1 cellular context compared by ENCODE assay signal in the genomic region with DNA sequence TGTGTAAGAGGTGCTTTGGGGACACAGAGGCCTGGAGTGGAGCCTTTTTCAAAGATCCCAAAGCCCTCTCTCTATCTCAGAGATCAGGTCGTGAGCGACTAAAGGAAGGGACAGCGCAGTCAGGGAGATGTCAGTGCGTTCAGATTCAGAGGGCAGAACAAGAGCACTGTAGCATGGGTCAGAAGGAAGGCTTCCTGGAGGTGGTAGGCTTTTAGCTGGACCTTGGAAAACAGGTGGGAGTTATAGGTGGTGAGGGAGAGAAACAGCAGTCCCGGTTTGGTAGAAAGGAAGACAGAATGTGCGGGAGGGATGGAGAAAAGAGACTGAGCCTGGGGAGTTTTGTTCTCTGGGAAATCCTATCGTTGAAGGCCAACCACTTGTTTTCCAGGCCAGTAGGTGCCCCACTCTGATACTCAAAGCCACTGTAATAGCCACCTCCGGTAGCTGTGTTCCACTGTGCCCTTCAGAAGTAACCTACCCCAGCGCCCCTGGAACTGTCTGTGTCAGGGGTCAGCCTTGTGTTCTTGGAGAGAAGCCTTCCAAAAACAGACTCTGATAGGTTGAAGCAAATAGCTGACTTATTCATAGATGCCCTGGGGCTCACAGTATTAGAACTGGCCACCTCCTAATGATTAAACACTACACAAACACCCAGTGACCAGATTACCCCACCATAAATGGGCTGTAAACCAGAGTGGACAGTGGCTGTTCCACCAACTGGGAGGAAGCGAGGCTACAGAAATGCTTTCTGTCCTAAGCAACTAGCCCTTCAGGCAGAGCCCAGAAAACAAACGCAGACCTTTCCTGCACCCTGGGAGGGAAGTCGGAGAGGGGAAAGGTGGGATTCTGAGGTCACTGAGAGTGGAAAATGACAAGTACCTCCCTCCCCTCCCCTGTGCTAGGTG.
TF ChIP-seq lines count a peak whose summit lies in the region.

No MANE protein-coding gene starts in this region.

TF ChIP-seq in GM23338, 12 proteins besides CTCF, POLR2A, EP300 and RAD21 (continued from another document):
- TF ChIP-seq, protein P1, sequence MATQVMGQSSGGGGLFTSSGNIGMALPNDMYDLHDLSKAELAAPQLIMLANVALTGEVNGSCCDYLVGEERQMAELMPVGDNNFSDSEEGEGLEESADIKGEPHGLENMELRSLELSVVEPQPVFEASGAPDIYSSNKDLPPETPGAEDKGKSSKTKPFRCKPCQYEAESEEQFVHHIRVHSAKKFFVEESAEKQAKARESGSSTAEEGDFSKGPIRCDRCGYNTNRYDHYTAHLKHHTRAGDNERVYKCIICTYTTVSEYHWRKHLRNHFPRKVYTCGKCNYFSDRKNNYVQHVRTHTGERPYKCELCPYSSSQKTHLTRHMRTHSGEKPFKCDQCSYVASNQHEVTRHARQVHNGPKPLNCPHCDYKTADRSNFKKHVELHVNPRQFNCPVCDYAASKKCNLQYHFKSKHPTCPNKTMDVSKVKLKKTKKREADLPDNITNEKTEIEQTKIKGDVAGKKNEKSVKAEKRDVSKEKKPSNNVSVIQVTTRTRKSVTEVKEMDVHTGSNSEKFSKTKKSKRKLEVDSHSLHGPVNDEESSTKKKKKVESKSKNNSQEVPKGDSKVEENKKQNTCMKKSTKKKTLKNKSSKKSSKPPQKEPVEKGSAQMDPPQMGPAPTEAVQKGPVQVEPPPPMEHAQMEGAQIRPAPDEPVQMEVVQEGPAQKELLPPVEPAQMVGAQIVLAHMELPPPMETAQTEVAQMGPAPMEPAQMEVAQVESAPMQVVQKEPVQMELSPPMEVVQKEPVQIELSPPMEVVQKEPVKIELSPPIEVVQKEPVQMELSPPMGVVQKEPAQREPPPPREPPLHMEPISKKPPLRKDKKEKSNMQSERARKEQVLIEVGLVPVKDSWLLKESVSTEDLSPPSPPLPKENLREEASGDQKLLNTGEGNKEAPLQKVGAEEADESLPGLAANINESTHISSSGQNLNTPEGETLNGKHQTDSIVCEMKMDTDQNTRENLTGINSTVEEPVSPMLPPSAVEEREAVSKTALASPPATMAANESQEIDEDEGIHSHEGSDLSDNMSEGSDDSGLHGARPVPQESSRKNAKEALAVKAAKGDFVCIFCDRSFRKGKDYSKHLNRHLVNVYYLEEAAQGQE (IDR thresholded peaks at IDR 0.05; ENCODE audit: unreplicated experiment), result no peak
- TF ChIP-seq ZNF114 (CRISPR knock-in tag; IDR thresholded peaks at IDR 0.05) (no peak), NANOG (IDR thresholded peaks at IDR 0.05; ENCODE audit: borderline replicate concordance) (no peak)
- TF ChIP-seq, protein P2, sequence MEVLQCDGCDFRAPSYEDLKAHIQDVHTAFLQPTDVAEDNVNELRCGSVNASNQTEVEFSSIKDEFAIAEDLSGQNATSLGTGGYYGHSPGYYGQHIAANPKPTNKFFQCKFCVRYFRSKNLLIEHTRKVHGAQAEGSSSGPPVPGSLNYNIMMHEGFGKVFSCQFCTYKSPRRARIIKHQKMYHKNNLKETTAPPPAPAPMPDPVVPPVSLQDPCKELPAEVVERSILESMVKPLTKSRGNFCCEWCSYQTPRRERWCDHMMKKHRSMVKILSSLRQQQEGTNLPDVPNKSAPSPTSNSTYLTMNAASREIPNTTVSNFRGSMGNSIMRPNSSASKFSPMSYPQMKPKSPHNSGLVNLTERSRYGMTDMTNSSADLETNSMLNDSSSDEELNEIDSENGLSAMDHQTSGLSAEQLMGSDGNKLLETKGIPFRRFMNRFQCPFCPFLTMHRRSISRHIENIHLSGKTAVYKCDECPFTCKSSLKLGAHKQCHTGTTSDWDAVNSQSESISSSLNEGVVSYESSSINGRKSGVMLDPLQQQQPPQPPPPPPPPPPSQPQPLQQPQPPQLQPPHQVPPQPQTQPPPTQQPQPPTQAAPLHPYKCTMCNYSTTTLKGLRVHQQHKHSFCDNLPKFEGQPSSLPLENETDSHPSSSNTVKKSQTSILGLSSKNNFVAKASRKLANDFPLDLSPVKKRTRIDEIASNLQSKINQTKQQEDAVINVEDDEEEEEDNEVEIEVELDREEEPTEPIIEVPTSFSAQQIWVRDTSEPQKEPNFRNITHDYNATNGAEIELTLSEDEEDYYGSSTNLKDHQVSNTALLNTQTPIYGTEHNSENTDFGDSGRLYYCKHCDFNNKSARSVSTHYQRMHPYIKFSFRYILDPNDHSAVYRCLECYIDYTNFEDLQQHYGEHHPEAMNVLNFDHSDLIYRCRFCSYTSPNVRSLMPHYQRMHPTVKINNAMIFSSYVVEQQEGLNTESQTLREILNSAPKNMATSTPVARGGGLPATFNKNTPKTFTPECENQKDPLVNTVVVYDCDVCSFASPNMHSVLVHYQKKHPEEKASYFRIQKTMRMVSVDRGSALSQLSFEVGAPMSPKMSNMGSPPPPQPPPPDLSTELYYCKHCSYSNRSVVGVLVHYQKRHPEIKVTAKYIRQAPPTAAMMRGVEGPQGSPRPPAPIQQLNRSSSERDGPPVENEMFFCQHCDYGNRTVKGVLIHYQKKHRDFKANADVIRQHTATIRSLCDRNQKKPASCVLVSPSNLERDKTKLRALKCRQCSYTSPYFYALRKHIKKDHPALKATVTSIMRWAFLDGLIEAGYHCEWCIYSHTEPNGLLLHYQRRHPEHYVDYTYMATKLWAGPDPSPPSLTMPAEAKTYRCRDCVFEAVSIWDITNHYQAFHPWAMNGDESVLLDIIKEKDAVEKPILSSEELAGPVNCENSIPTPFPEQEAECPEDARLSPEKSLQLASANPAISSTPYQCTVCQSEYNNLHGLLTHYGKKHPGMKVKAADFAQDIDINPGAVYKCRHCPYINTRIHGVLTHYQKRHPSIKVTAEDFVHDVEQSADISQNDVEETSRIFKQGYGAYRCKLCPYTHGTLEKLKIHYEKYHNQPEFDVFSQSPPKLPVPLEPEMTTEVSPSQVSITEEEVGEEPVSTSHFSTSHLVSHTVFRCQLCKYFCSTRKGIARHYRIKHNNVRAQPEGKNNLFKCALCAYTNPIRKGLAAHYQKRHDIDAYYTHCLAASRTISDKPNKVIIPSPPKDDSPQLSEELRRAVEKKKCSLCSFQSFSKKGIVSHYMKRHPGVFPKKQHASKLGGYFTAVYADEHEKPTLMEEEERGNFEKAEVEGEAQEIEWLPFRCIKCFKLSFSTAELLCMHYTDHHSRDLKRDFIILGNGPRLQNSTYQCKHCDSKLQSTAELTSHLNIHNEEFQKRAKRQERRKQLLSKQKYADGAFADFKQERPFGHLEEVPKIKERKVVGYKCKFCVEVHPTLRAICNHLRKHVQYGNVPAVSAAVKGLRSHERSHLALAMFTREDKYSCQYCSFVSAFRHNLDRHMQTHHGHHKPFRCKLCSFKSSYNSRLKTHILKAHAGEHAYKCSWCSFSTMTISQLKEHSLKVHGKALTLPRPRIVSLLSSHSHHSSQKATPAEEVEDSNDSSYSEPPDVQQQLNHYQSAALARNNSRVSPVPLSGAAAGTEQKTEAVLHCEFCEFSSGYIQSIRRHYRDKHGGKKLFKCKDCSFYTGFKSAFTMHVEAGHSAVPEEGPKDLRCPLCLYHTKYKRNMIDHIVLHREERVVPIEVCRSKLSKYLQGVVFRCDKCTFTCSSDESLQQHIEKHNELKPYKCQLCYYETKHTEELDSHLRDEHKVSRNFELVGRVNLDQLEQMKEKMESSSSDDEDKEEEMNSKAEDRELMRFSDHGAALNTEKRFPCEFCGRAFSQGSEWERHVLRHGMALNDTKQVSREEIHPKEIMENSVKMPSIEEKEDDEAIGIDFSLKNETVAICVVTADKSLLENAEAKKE (CRISPR knock-in tag; IDR thresholded peaks at IDR 0.05), result no peak
